Comparison of ENCODE assay signal across 16 cellular contexts in the genomic region with DNA sequence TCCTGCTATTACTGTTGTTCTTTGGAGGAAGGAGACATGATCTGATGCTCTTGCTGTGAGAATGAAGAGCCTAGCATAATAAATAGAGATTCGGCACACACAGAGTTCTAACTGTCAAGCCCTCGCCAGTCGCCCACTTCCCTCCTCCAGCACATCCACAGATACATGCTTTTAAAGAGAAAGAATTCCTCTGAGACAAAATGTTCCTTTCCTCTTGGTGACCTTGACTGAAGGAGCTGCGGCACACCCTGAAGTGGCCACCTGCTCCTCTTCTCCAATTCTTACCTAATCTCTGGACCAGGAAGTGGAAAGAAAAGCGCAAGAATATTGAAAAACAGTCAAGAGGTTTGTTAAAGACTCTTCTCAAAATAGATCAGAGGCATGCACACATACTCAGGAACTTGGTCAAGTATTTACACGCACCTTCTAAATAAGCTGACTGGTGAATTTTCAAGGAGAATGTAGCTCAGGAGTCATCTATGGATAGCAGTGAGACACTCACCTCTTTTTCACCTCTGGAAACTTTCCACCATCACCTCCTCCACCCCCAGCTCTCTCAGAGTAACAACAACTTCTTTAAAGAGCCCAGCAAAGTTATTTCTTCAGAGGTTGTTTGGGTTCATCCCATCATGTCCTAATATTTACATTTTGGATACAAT.
DNase-seq lines count a peak whose midpoint lies in the region; ATAC-seq and TF ChIP-seq lines count a peak whose summit lies in the region.
"Had no signal": no experiment of that assay in that cellular context is flagged by ENCODE, and none has a peak within 500 bp of the region (broad histone marks: within the 10 kb centered on the region; RNA-seq: fewer than 3 reads in every experiment).

No MANE protein-coding gene starts in this region.

- intact Hi-C loops in left cardiac atrium (cut with DNase I): no loop called here
- intact Hi-C loops in colonic mucosa (cut with DNase I): no loop called here

- 65 to 79% methylated on average over 6 of the region's 6 CpGs for WGBS in lung, 2 donors

- H3K9me3 ChIP-seq in cardiac muscle cell (ENCODE audit: low read depth) (no peaks in the 10 kb centered on the region), colonic mucosa (no peaks in the 10 kb centered on the region), lung (ENCODE audit: control insufficient read depth in 2 of 2, insufficient read depth in 1 of 2, low read length in 1 of 2) (peaks cover 0 to 2% of the 10 kb centered on the region in 2 donors)
- H3K9me3 ChIP-seq: A549, Caco-2, Peyer's patch had no signal

- H3K36me3 ChIP-seq in cardiac muscle cell: no peaks in the 10 kb centered on the region
- H3K36me3 ChIP-seq in colonic mucosa: no peaks in the 10 kb centered on the region
- H3K36me3 ChIP-seq in lung (ENCODE audit: control insufficient read depth in 2 of 2, insufficient read depth in 2 of 2, low read length in 2 of 2): no peaks in the 10 kb centered on the region
- H3K36me3 ChIP-seq: Peyer's patch had no signal

- H3K27me3 ChIP-seq in cardiac muscle cell (no peaks in the 10 kb centered on the region), colonic mucosa (no peaks in the 10 kb centered on the region), lung (ENCODE audit: control insufficient read depth, insufficient read depth) (no peaks in the 10 kb centered on the region)
- H3K27me3 ChIP-seq: Peyer's patch had no signal

- H3K4me3 ChIP-seq in cardiac muscle cell (no peak overlapping the region), colonic mucosa (no peak overlapping the region), lung (no peak overlapping the region)
- H3K4me3 ChIP-seq: A549, GM23248, Peyer's patch had no signal

- ATAC-seq in left cardiac atrium: no peak
- ATAC-seq in lung (ENCODE audit: insufficient read depth, low FRiP score): peak; percentile 29
- no peak for ATAC-seq in HG03469 (IDR thresholded peaks at IDR 0.05; ENCODE audit: unreplicated experiment)
- ATAC-seq in HG03097 (IDR thresholded peaks at IDR 0.05; ENCODE audit: low FRiP score, unreplicated experiment): no peak
- ATAC-seq: A549, HCT116 had no signal

- DNase-seq in cardiac muscle cell (ENCODE audit: low read depth in 1 of 2, low spot score in 1 of 2) (no peak), left cardiac atrium (no peak), colonic mucosa (no peak), lung (ENCODE audit: low spot score) (no peak), AG20443 (ENCODE audit: low spot score) (no peak)
- DNase-seq: Caco-2, GM23248, NCI-H146, NCI-H2171 treated with DMSO at 0.1 percent for 48 hours, NCI-H82, Peyer's patch, SIG-M5 had no signal

- no peak overlapping the region for H3K9ac ChIP-seq in colonic mucosa (ENCODE audit: low read depth in 2 of 2, low read length in 2 of 2)
- H3K9ac ChIP-seq: GM23248 had no signal

- peaks cover 11% of the 10 kb centered on the region for H3K4me1 ChIP-seq in cardiac muscle cell (ENCODE audit: low read depth)
- peaks cover 16% of the 10 kb centered on the region for H3K4me1 ChIP-seq in colonic mucosa
- H3K4me1 ChIP-seq in lung (ENCODE audit: control insufficient read depth in 2 of 2, insufficient read depth in 2 of 2, low read length in 2 of 2): peaks cover 0 to 5% of the 10 kb centered on the region in 2 donors
- H3K4me1 ChIP-seq: A549, Caco-2 had no signal

- H3K27ac ChIP-seq in cardiac muscle cell (peak overlapping the region; percentile 42), colonic mucosa (peak overlapping the region; percentile 76), lung (ENCODE audit: low read depth in 1 of 2, low read length in 1 of 2) (no peak overlapping the region)
- H3K27ac ChIP-seq: A549, GM23248, Peyer's patch had no signal

- TF ChIP-seq CTCF in cardiac muscle cell (IDR thresholded peaks at IDR 0.05; ENCODE audit: low read depth, low read length): no peak
- no peak for TF ChIP-seq CTCF in colonic mucosa (IDR thresholded peaks at IDR 0.05)
- no peak for TF ChIP-seq CTCF in lung (IDR thresholded peaks at IDR 0.05; ENCODE audit: control extremely low read depth, extremely low read depth)

Comparison
In these comparisons a context has a peak if more than half of its experiments do, and no peak if none do; other contexts are left out.
1. H3K27ac ChIP-seq: peak in cardiac muscle cell (single experiment) and colonic mucosa (single experiment); none in lung (0 of 2).